Comparison of ENCODE assay signal across 13 cellular contexts in genomic region chr12:116207274-116207673, GRCh38.
A peak's percentile ranks its signal among the peaks of the same experiment; 100 is the strongest.
DNase-seq lines count a peak whose midpoint lies in the region; ATAC-seq, FAIRE-seq and TF ChIP-seq lines count a peak whose summit lies in the region.
"Had no signal": no experiment of that assay in that cellular context is flagged by ENCODE, and none has a peak within 500 bp of the region (broad histone marks: within the 10 kb centered on the region; RNA-seq: fewer than 3 reads in every experiment).

No MANE protein-coding gene starts in this region.

- DNase-seq in DMS53 (lab: John Stamatoyannopoulos, UW) (peak; percentile 30), DMS53 treated with DMSO at 0.1 percent for 48 hours (lab: John Stamatoyannopoulos, UW; ENCODE audit: unreplicated experiment) (no peak), H54 (ENCODE audit: insufficient read length, low spot score) (no peak), chondrocyte (ENCODE audit: low spot score) (no peak), naive B cell (no peak), NCI-H774 (lab: John Stamatoyannopoulos, UW) (no peak)
- DNase-seq: CD4-positive, alpha-beta memory T cell; HCEC 1CT; HFFc6 had no signal

- no peaks in the 10 kb centered on the region for H3K27me3 Mint-ChIP-seq in chondrocyte (ENCODE audit: low read depth)
- H3K27me3 Mint-ChIP-seq in naive B cell: no peaks in the 10 kb centered on the region
- H3K27me3 Mint-ChIP-seq: CD4-positive, alpha-beta memory T cell had no signal

- no peak for ATAC-seq in naive B cell (ENCODE audit: low read depth in 2 of 2)
- ATAC-seq in GM21619 (IDR thresholded peaks at IDR 0.05; ENCODE audit: unreplicated experiment): no peak
- ATAC-seq in GM21515 (IDR thresholded peaks at IDR 0.05; ENCODE audit: unreplicated experiment): no peak

- H3K36me3 Mint-ChIP-seq in chondrocyte (ENCODE audit: low read depth): no peaks in the 10 kb centered on the region
- no peaks in the 10 kb centered on the region for H3K36me3 Mint-ChIP-seq in naive B cell

- H3K4me1 Mint-ChIP-seq in chondrocyte (ENCODE audit: low read depth) (peaks cover 68% of the 10 kb centered on the region), naive B cell (peaks cover 38 to 55% (median 55%) of the 10 kb centered on the region in 3 donors)

- H3K9me3 Mint-ChIP-seq in chondrocyte (ENCODE audit: low read depth) (no peaks in the 10 kb centered on the region), naive B cell (no peaks in the 10 kb centered on the region)
- H3K9me3 Mint-ChIP-seq: CD14-positive monocyte; CD4-positive, alpha-beta memory T cell; HFFc6 had no signal

- H3K4me3 Mint-ChIP-seq in chondrocyte (ENCODE audit: unreplicated experiment) (no peak overlapping the region), naive B cell (no peak overlapping the region)
- H3K4me3 Mint-ChIP-seq: CD14-positive monocyte, HFFc6 had no signal

- no peak for TF ChIP-seq POLR2A in H54 (IDR thresholded peaks at IDR 0.05; ENCODE audit: low read depth, low read length)

- FAIRE-seq in H54 (lab: Jason Lieb, UNC): peak; percentile 43
- FAIRE-seq: G401.6 had no signal

- no peak for TF ChIP-seq CTCF in chondrocyte (IDR thresholded peaks at IDR 0.05)

- peak overlapping the region; percentile 8 for H3K27ac Mint-ChIP-seq in chondrocyte (ENCODE audit: unreplicated experiment)
- H3K27ac Mint-ChIP-seq in naive B cell: peak overlapping the region in 4 of 6 donors; percentile 25 to 78 (median 60)
- H3K27ac Mint-ChIP-seq: HFFc6 had no signal
